In the genomic region with DNA sequence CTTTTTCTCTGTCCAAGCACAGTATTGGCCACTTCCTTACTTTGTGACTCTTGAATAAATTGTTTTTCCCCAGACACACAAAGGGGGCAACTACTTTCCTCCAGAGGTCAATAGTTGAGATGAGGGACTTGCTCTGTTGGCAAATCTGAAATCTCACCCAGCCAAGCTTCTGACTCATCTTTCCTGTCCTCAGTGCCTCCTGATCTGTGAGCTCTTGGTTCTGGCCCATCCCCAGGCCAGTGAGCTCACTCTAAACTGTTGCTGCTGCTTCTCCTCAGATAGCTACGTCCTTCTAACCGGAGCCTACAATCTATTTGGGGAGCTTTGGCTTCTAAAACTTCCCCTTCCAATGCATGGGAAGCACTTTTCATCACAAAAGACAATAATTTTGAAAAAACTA, we compare ENCODE assay signal across 10 cellular contexts. TPM values are rescaled to one million over a fixed set of nuclear protein-coding genes. Genes with fewer than 3 reads are reported as not detected.
DNase-seq lines count a peak whose midpoint lies in the region; ATAC-seq and TF ChIP-seq lines count a peak whose summit lies in the region.
"Had no signal": no experiment of that assay in that cellular context is flagged by ENCODE, and none has a peak within 500 bp of the region (broad histone marks: within the 10 kb centered on the region; RNA-seq: fewer than 3 reads in every experiment).

No MANE protein-coding gene starts in this region.

- DNase-seq in GM04504 (ENCODE audit: low read depth): peak; percentile 62
- DNase-seq in SJSA1 (ENCODE audit: low read depth in 1 of 2, low spot score in 2 of 2): peak; percentile 26 to 50
- peak; percentile 78 to 90 for DNase-seq in foreskin fibroblast
- peak; percentile 16 for DNase-seq in pons (ENCODE audit: low spot score)
- DNase-seq in NCI-H345 treated with DMSO at 0.1 percent for 48 hours (lab: John Stamatoyannopoulos, UW; ENCODE audit: unreplicated experiment): no peak

- H3K4me3 ChIP-seq in SJSA1: no peak overlapping the region
- H3K4me3 ChIP-seq in foreskin fibroblast (ENCODE audit: low read depth in 1 of 2, low read length in 2 of 2): no peak overlapping the region
- H3K4me3 ChIP-seq: vagina had no signal

- no peak overlapping the region for H3K27ac ChIP-seq in SJSA1
- H3K27ac ChIP-seq: KMS-11, vagina had no signal

- no peak for TF ChIP-seq CTCF in foreskin fibroblast (IDR thresholded peaks at IDR 0.05; ENCODE audit: low read depth, low read length)

- H3K27me3 ChIP-seq in SJSA1 (replicated peaks): no peaks in the 10 kb centered on the region
- H3K27me3 ChIP-seq: vagina had no signal

- H3K36me3 ChIP-seq in SJSA1: no peaks in the 10 kb centered on the region
- H3K36me3 ChIP-seq: vagina had no signal

- H3K4me1 ChIP-seq in SJSA1 (replicated peaks): peaks cover 6% of the 10 kb centered on the region; the same call in 1 of the 2 replicates
- H3K4me1 ChIP-seq: vagina had no signal

- H3K9me3 ChIP-seq in SJSA1 (replicated peaks): no peaks in the 10 kb centered on the region
- H3K9me3 ChIP-seq: vagina had no signal

- ATAC-seq in GM21360 (IDR thresholded peaks at IDR 0.05; ENCODE audit: unreplicated experiment) (no peak), GM21737 (IDR thresholded peaks at IDR 0.05; ENCODE audit: unreplicated experiment) (no peak), GM19467 (IDR thresholded peaks at IDR 0.05; ENCODE audit: unreplicated experiment) (no peak)

RNA-seq across cellular contexts. Expression of gene NMD3, which starts 50.0 kb away (rescaled TPM):
- 89.4 and 90.3 TPM in 2 replicates for total RNA-seq in SJSA1 (2014; rRNA removed; shearing (Covaris generic))
